In genomic region chr3:108037770-108038169, GRCh38 we compare ENCODE assay signal across 24 cellular contexts. TPM values are rescaled to one million over a fixed set of nuclear protein-coding genes. Genes with fewer than 3 reads are reported as not detected.
DNase-seq lines count a peak whose midpoint lies in the region; ATAC-seq and TF ChIP-seq lines count a peak whose summit lies in the region.
"Had no signal": no experiment of that assay in that cellular context is flagged by ENCODE, and none has a peak within 500 bp of the region (broad histone marks: within the 10 kb centered on the region; RNA-seq: fewer than 3 reads in every experiment).

No MANE protein-coding gene starts in this region.

- peak overlapping the region; percentile 59 for H3K27ac Mint-ChIP-seq in activated T-helper 17 cell treated with anti-CD3 and anti-CD28 coated beads, Interleukin-2, amount 50 U/mL, for 72 hours
- H3K27ac Mint-ChIP-seq in mesothelial cell of epicardium, result peak overlapping the region; percentile 63
- no peak overlapping the region for H3K27ac Mint-ChIP-seq in progenitor cell of endocrine pancreas
- H3K27ac Mint-ChIP-seq in CD8-positive, alpha-beta memory T cell, result peak overlapping the region in 3 of 8 donors; percentile 4 to 46 (median 43)
- H3K27ac Mint-ChIP-seq: T-helper 1 cell treated with Interleukin-12 subunit alpha and Interleukin-12 subunit beta and Interleukin-4 antibody, amounts not matched to agents 30 μg/mL and 1 μg/mL, for 36 hours had no signal

- H3K9me3 Mint-ChIP-seq in activated T-helper 17 cell treated with anti-CD3 and anti-CD28 coated beads, Interleukin-2, amount 50 U/mL, for 72 hours, result no peaks in the 10 kb centered on the region
- H3K9me3 Mint-ChIP-seq in mesothelial cell of epicardium (no peaks in the 10 kb centered on the region), progenitor cell of endocrine pancreas (ENCODE audit: low read depth) (no peaks in the 10 kb centered on the region)
- no peaks in the 10 kb centered on the region for H3K9me3 Mint-ChIP-seq in CD8-positive, alpha-beta memory T cell
- H3K9me3 Mint-ChIP-seq: activated T-cell treated with anti-CD3 and anti-CD28 coated beads, Interleukin-2, amount 50 U/mL, for 24 hours; T-helper 1 cell treated with Interleukin-12 subunit alpha and Interleukin-12 subunit beta and Interleukin-4 antibody, amounts not matched to agents 30 μg/mL and 1 μg/mL, for 36 hours had no signal

- no peak overlapping the region for H3K4me3 Mint-ChIP-seq in activated T-helper 17 cell treated with anti-CD3 and anti-CD28 coated beads, Interleukin-2, amount 50 U/mL, for 72 hours
- no peak overlapping the region for H3K4me3 Mint-ChIP-seq in mesothelial cell of epicardium
- H3K4me3 Mint-ChIP-seq in progenitor cell of endocrine pancreas (ENCODE audit: low read depth), result no peak overlapping the region
- H3K4me3 Mint-ChIP-seq in CD8-positive, alpha-beta memory T cell, result no peak overlapping the region
- H3K4me3 Mint-ChIP-seq: activated T-cell treated with anti-CD3 and anti-CD28 coated beads, Interleukin-2, amount 50 U/mL, for 24 hours; T-helper 1 cell treated with Interleukin-12 subunit alpha and Interleukin-12 subunit beta and Interleukin-4 antibody, amounts not matched to agents 30 μg/mL and 1 μg/mL, for 36 hours had no signal

- H3K27me3 Mint-ChIP-seq in activated T-helper 17 cell treated with anti-CD3 and anti-CD28 coated beads, Interleukin-2, amount 50 U/mL, for 72 hours, result no peaks in the 10 kb centered on the region
- H3K27me3 Mint-ChIP-seq in mesothelial cell of epicardium (ENCODE audit: low read depth) (no peaks in the 10 kb centered on the region), progenitor cell of endocrine pancreas (no peaks in the 10 kb centered on the region)
- H3K27me3 Mint-ChIP-seq in CD8-positive, alpha-beta memory T cell, result peaks cover 0 to 1% of the 10 kb centered on the region in 2 donors
- H3K27me3 Mint-ChIP-seq: activated T-cell treated with anti-CD3 and anti-CD28 coated beads, Interleukin-2, amount 50 U/mL, for 24 hours had no signal

- no peak for TF ChIP-seq CTCF in mesothelial cell of epicardium (IDR thresholded peaks at IDR 0.05; ENCODE audit: unreplicated experiment)
- no peak for TF ChIP-seq CTCF in progenitor cell of endocrine pancreas (IDR thresholded peaks at IDR 0.05; ENCODE audit: unreplicated experiment)

- no peaks in the 10 kb centered on the region for H3K27me3 ChIP-seq in CD8-positive, alpha-beta memory T cell (ENCODE audit: insufficient read depth, low read length, poor library complexity, severe bottlenecking)
- H3K27me3 ChIP-seq: sigmoid colon had no signal

- H3K4me1 ChIP-seq in CD8-positive, alpha-beta memory T cell (ENCODE audit: insufficient read depth, low read length), result no peaks in the 10 kb centered on the region
- H3K4me1 ChIP-seq: A549, psoas muscle, sigmoid colon had no signal

- ATAC-seq in Right ventricle myocardium superior (ENCODE audit: poor library complexity) (peak; percentile 26), HG02885 (IDR thresholded peaks at IDR 0.05; ENCODE audit: poor library complexity, unreplicated experiment) (no peak)
- no peak for ATAC-seq in activated T-helper 17 cell treated with anti-CD3 and anti-CD28 coated beads, Interleukin-2, amount 50 U/mL, for 72 hours (replicated peaks)
- ATAC-seq: A549; psoas muscle; stimulated activated naive CD8-positive, alpha-beta T cell treated with anti-CD3 and anti-CD28 coated beads, Interleukin-15, Interleukin-2, amounts not matched to agents 100 U/mL and 50 U/mL, for 24 hours had no signal

- H3K27ac ChIP-seq in CD8-positive, alpha-beta memory T cell (ENCODE audit: low read depth, low read length), result no peak overlapping the region
- H3K27ac ChIP-seq: A549, psoas muscle, RWPE1, sigmoid colon, SK-N-MC, thoracic aorta had no signal

- no peak for DNase-seq in Right ventricle myocardium superior
- DNase-seq in cardiac septum (ENCODE audit: low spot score), result no peak
- no peak for DNase-seq in mesothelial cell of epicardium (ENCODE audit: low spot score in 2 of 2, unreplicated experiment in 2 of 2)
- DNase-seq in progenitor cell of endocrine pancreas (ENCODE audit: low spot score, unreplicated experiment), result no peak
- DNase-seq in CD8-positive, alpha-beta memory T cell, result no peak
- no peak for DNase-seq in NCI-H1048 (lab: John Stamatoyannopoulos, UW)
- DNase-seq: activated T-cell treated with anti-CD3 and anti-CD28 coated beads, Interleukin-2, amount 50 U/mL, for 24 hours; COR-L47; DMS53; effector CD8-positive, alpha-beta T cell; GOT3; NCI-H1930; NCI-H748 treated with DMSO at 0.1 percent for 48 hours; psoas muscle; sigmoid colon; stimulated activated CD4-positive, alpha-beta T cell treated with anti-CD3 and anti-CD28 coated beads, Interleukin-4, amount 100 ng/mL, for 4 hours; stimulated activated naive CD8-positive, alpha-beta T cell treated with anti-CD3 and anti-CD28 coated beads, Interleukin-15, Interleukin-2, amounts not matched to agents 100 U/mL and 50 U/mL, for 24 hours had no signal

- H3K36me3 Mint-ChIP-seq in activated T-helper 17 cell treated with anti-CD3 and anti-CD28 coated beads, Interleukin-2, amount 50 U/mL, for 72 hours (ENCODE audit: low read depth), result peaks cover 83% of the 10 kb centered on the region
- peaks cover 16% of the 10 kb centered on the region for H3K36me3 Mint-ChIP-seq in mesothelial cell of epicardium
- peaks cover 1% of the 10 kb centered on the region for H3K36me3 Mint-ChIP-seq in progenitor cell of endocrine pancreas (ENCODE audit: insufficient read depth)
- H3K36me3 Mint-ChIP-seq in CD8-positive, alpha-beta memory T cell, result peaks cover 9 to 71% (median 20%) of the 10 kb centered on the region in 3 donors

- peaks cover 17% of the 10 kb centered on the region for H3K36me3 ChIP-seq in CD8-positive, alpha-beta memory T cell (ENCODE audit: insufficient read depth, low read length)
- H3K36me3 ChIP-seq: thoracic aorta had no signal

- intact Hi-C loops in Right ventricle myocardium superior (cut with DNase I), result no loop called here
- intact Hi-C loops in cardiac septum (cut with DNase I), result no loop called here

- H3K4me1 Mint-ChIP-seq in activated T-helper 17 cell treated with anti-CD3 and anti-CD28 coated beads, Interleukin-2, amount 50 U/mL, for 72 hours, result no peaks in the 10 kb centered on the region
- H3K4me1 Mint-ChIP-seq in mesothelial cell of epicardium (peaks cover 2% of the 10 kb centered on the region), progenitor cell of endocrine pancreas (ENCODE audit: low read depth) (peaks cover 18% of the 10 kb centered on the region)
- peaks cover 11 to 36% (median 23%) of the 10 kb centered on the region in 3 donors for H3K4me1 Mint-ChIP-seq in CD8-positive, alpha-beta memory T cell

- no peaks in the 10 kb centered on the region for H3K9me3 ChIP-seq in CD8-positive, alpha-beta memory T cell (ENCODE audit: low read length)
- H3K9me3 ChIP-seq: A549, psoas muscle, sigmoid colon, thoracic aorta had no signal

- H3K4me3 ChIP-seq in CD8-positive, alpha-beta memory T cell (ENCODE audit: low read length), result no peak overlapping the region
- H3K4me3 ChIP-seq: A549, psoas muscle, sigmoid colon, SK-N-MC, thoracic aorta had no signal

- POLR2A ChIA-PET in CD8-positive, alpha-beta memory T cell (lab: Charles Lee), result no interaction called here

- CTCF ChIA-PET in CD8-positive, alpha-beta memory T cell (lab: Charles Lee), result no interaction called here

RNA-seq across cellular contexts. Expression of gene CD47, which starts 53.1 kb away (rescaled TPM):
- total RNA-seq in Right ventricle myocardium superior, result 46.2 TPM
- total RNA-seq in cardiac septum, result 51.4 TPM
- 100 to 1,000 TPM; 139 to 197 TPM for total RNA-seq in activated T-helper 17 cell treated with anti-CD3 and anti-CD28 coated beads, Interleukin-2, amount 50 U/mL, for 72 hours
- 174 to 178 TPM (median 176 TPM) in 3 replicates for total RNA-seq in mesothelial cell of epicardium
- 55.1 and 65.3 TPM in 2 replicates for total RNA-seq in progenitor cell of endocrine pancreas
- 100 to 1,000 TPM; 126 to 131 TPM for total RNA-seq in CD8-positive, alpha-beta memory T cell
- 232 TPM for polyA plus RNA-seq in CD8-positive, alpha-beta memory T cell
